Comparison of ENCODE assay signal across 6 cellular contexts in the genomic region with DNA sequence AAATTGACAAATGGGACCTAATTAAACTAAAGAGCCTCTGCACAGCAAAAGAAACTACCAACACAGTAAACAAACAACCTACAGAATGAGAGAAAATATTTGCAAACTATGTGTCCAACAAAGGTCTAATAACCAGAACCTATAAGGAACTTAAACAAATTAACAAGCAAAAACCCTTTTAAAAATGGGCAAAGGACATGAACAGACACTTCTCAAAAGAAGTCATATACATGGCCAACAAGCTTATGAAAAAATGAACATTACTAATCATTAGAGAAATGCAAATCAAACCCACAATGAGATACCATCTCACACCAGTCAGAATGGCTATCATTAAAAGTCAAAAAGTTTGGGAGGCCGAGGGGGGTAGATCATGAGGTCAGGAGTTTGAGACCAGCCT. TPM values are rescaled to one million over a fixed set of nuclear protein-coding genes. Genes with fewer than 3 reads are reported as not detected.
"Had no signal": no experiment of that assay in that cellular context is flagged by ENCODE, and none has a peak within 500 bp of the region (broad histone marks: within the 10 kb centered on the region; RNA-seq: fewer than 3 reads in every experiment).

No MANE protein-coding gene starts in this region.

RNA-seq across cellular contexts. Expression of gene TMEM176B, which starts 26.0 kb away (rescaled TPM):
- total RNA-seq: HepG2, HT1080, IMR-90 had no signal
- polyA plus RNA-seq: HepG2, IMR-90 had no signal

RNA-seq across cellular contexts. Expression of gene TMEM176A, which starts 26.4 kb away (rescaled TPM):
- total RNA-seq: HepG2, HT1080, IMR-90 had no signal
- polyA plus RNA-seq: HepG2, IgD-negative memory B cell, IMR-90, K562 had no signal

RNA-seq across cellular contexts. Expression of gene GIMAP5, which starts 36.9 kb away (rescaled TPM):
- total RNA-seq: HepG2, HT-29, IMR-90 had no signal
- polyA plus RNA-seq: HepG2, IMR-90, K562 had no signal

RNA-seq across cellular contexts. Expression of gene GIMAP1, which starts 57.7 kb away (rescaled TPM):
- total RNA-seq: HepG2, HT-29, HT1080, IMR-90 had no signal
- polyA plus RNA-seq: HepG2, IMR-90 had no signal
